27 cellular contexts compared by ENCODE assay signal in the genomic region with DNA sequence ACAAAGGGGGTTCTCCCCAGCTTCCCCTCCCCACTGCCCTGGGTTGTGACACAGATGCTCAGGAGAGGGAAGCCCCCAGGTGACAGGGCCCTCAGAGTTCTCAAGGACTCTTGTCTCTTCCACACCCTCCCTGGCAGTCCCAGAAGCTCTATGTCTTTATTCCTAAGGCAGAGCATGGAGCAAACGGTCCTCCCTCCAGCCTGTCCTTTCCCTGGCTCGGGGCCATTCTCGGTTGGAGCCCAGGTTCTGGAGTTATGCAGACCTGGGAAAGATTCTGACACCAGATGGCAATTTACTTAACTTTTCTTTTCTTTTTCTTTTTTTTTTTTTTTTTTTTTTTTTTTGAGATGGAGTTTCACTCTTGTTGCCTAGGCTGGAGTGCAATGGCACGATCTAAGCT.
"Had no signal": no experiment of that assay in that cellular context is flagged by ENCODE, and none has a peak within 500 bp of the region (broad histone marks: within the 10 kb centered on the region; RNA-seq: fewer than 3 reads in every experiment).

No MANE protein-coding gene starts in this region.

- H3K36me3 ChIP-seq: colonic mucosa, gastrocnemius medialis, lower lobe of right lung, neural progenitor cell, prostate gland, right atrium auricular region, tibial artery, upper lobe of right lung, uterus had no signal

- H3K4me1 Mint-ChIP-seq: natural killer cell had no signal

- H3K9me3 Mint-ChIP-seq: dendritic cell treated with granulocyte-macrophage colony-stimulating factor and Interleukin-4, amounts not matched to agents 40 ng/mL and 50 ng/mL, for 4 days; endodermal cell; natural killer cell; neural progenitor cell; stimulated activated effector memory CD8-positive, alpha-beta T cell treated with anti-CD3 and anti-CD28 coated beads, Interleukin-12 subunit alpha, Interleukin-12 subunit beta, amount 100 ng/mL, for 72 hours had no signal

- H3K27ac ChIP-seq: colonic mucosa, epithelial cell of prostate, gastrocnemius medialis, lower lobe of right lung, neural progenitor cell, prostate gland, right atrium auricular region, stomach, testis, tibial artery, upper lobe of right lung, uterus had no signal

- H3K27ac Mint-ChIP-seq: dendritic cell treated with granulocyte-macrophage colony-stimulating factor and Interleukin-4, amounts not matched to agents 40 ng/mL and 50 ng/mL, for 4 days; endodermal cell; natural killer cell; neural progenitor cell; stimulated activated effector memory CD8-positive, alpha-beta T cell treated with anti-CD3 and anti-CD28 coated beads, Interleukin-12 subunit alpha, Interleukin-12 subunit beta, amount 100 ng/mL, for 72 hours had no signal

- H3K4me3 Mint-ChIP-seq: dendritic cell treated with granulocyte-macrophage colony-stimulating factor and Interleukin-4, amounts not matched to agents 40 ng/mL and 50 ng/mL, for 4 days; endodermal cell; natural killer cell; stimulated activated effector memory CD8-positive, alpha-beta T cell treated with anti-CD3 and anti-CD28 coated beads, Interleukin-12 subunit alpha, Interleukin-12 subunit beta, amount 100 ng/mL, for 72 hours had no signal

- DNase-seq: colonic mucosa; effector CD8-positive, alpha-beta T cell; endodermal cell; foreskin fibroblast; gastrocnemius medialis; head of caudate nucleus; left ventricle myocardium superior; lower lobe of right lung; natural killer cell; stimulated activated CD4-positive, alpha-beta T cell treated with anti-CD3 and anti-CD28 coated beads, Interleukin-12 subunit alpha, Interleukin-12 subunit beta, amount 100 ng/mL, for 4 hours; stimulated activated CD4-positive, alpha-beta T cell treated with anti-CD3 and anti-CD28 coated beads, Interleukin-2, amount 100 ng/mL, for 24 hours; stimulated activated CD4-positive, alpha-beta T cell treated with anti-CD3 and anti-CD28 coated beads, Interleukin-4, amount 100 ng/mL, for 24 hours; stimulated activated naive CD4-positive, alpha-beta T cell treated with Interleukin-2 at 50 U/mL for 16 hours; stomach; testis; tibial artery; upper lobe of right lung; uterus had no signal

- H3K4me1 ChIP-seq: colonic mucosa, gastrocnemius medialis, prostate gland, right atrium auricular region, tibial artery, upper lobe of right lung, uterus had no signal

- H3K27me3 ChIP-seq: colonic mucosa, gastrocnemius medialis, neural progenitor cell, right atrium auricular region, testis, upper lobe of right lung, uterus had no signal

- ATAC-seq: esophagus mucosa; gastrocnemius medialis; left ventricle myocardium superior; lower lobe of right lung; natural killer cell; sciatic nerve; stimulated activated effector memory CD8-positive, alpha-beta T cell treated with anti-CD3 and anti-CD28 coated beads, Interleukin-12 subunit alpha, Interleukin-12 subunit beta, amount 100 ng/mL, for 72 hours; upper lobe of right lung had no signal

- H3K4me3 ChIP-seq: colonic mucosa, gastrocnemius medialis, lower lobe of right lung, neural progenitor cell, prostate gland, right atrium auricular region, smooth muscle cell, stomach, testis, tibial artery, upper lobe of right lung, uterus had no signal

- H3K36me3 Mint-ChIP-seq: natural killer cell; stimulated activated effector memory CD8-positive, alpha-beta T cell treated with anti-CD3 and anti-CD28 coated beads, Interleukin-12 subunit alpha, Interleukin-12 subunit beta, amount 100 ng/mL, for 72 hours had no signal

- H3K9me3 ChIP-seq: colonic mucosa, gastrocnemius medialis, lower lobe of right lung, prostate gland, right atrium auricular region, stomach, testis, tibial artery, upper lobe of right lung, uterus had no signal
